In the genomic region with DNA sequence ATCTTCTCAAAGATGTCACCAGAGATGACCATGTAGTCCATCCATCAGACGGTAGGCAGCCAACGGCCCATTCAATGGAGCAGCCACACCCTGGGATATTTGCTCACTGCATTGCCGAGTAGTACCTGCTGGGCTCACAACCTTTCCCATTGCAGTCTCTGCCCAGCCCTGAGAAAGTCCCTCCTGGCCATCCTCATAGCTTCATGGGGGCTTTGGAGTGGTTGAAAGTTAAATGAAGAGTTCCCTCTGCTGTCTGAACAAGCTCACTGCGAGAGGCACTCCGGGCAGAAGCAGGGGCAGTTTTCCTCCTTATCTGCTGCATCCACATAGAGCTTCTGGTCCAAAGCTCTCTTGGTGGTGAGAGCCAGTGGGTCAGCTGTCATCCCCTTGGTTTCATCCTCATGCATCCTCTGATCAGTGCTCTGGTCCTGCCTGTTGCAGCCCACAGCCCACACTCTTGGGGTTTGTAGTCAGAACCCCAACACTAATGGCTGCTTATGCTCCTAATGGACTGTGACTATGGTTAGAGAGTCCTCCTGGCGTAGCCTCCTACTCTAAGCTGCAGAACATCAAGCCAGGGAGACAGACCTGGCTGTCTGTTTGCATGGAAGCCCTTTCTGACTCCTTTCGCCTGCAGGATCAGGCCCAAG, we compare ENCODE assay signal across 8 cellular contexts. TPM values are rescaled to one million over a fixed set of nuclear protein-coding genes. Genes with fewer than 3 reads are reported as not detected.
DNase-seq lines count a peak whose midpoint lies in the region; TF ChIP-seq lines count a peak whose summit lies in the region.

No MANE protein-coding gene starts in this region.

- H3K4me1 Mint-ChIP-seq in activated CD4-positive, alpha-beta T cell treated with anti-CD3 and anti-CD28 coated beads, Interleukin-2, amount 10 ng/mL, durations not matched to agents 7 days and 5 days, result peaks cover 60% of the 10 kb centered on the region

- no peak overlapping the region for H3K27ac ChIP-seq in SU-DHL-6 (ENCODE audit: low read depth, low read length)
- H3K27ac ChIP-seq in esophagus squamous epithelium, result no peak overlapping the region
- no peak overlapping the region for H3K27ac ChIP-seq in prostate gland

- H2AFZ ChIP-seq in SU-DHL-6 (ENCODE audit: low read depth, low read length, severe bottlenecking), result no peak overlapping the region

- H3K27ac Mint-ChIP-seq in activated CD4-positive, alpha-beta T cell treated with anti-CD3 and anti-CD28 coated beads, Interleukin-2, amount 10 ng/mL, durations not matched to agents 7 days and 5 days, result peak overlapping the region; percentile 96

- intact Hi-C loops in esophagus squamous epithelium (cut with DNase I) (loop anchor here (5.0 kb wide), 2 partner anchors 105 to 170 kb away; no protein-coding TSS in a partner anchor), prostate gland (cut with DNase I) (no loop called here)

- H3K4me1 ChIP-seq in esophagus squamous epithelium (peaks cover 0 to 45% (median 14%) of the 10 kb centered on the region in 3 donors), prostate gland (replicated peaks) (peaks cover 3% of the 10 kb centered on the region)

- H3K27me3 Mint-ChIP-seq in activated CD4-positive, alpha-beta T cell treated with anti-CD3 and anti-CD28 coated beads, Interleukin-2, amount 10 ng/mL, durations not matched to agents 7 days and 5 days, result no peaks in the 10 kb centered on the region

- no peaks in the 10 kb centered on the region for H3K9me3 ChIP-seq in SU-DHL-6 (ENCODE audit: insufficient read depth, low read length)
- H3K9me3 ChIP-seq in esophagus squamous epithelium, result no peaks in the 10 kb centered on the region
- H3K9me3 ChIP-seq in prostate gland, result no peaks in the 10 kb centered on the region

- POLR2A ChIA-PET in activated CD4-positive, alpha-beta T cell treated with anti-CD3 and anti-CD28 coated beads, Interleukin-2, amount 10 ng/mL, durations not matched to agents 7 days and 5 days (lab: Charles Lee), result no interaction called here

- peaks cover 28% of the 10 kb centered on the region for H3F3A ChIP-seq in SU-DHL-6 (ENCODE audit: insufficient read depth)

- no peak overlapping the region for H3K9ac ChIP-seq in SU-DHL-6 (ENCODE audit: low read length)

- 53 to 70% methylated on average over 6 to 7 of the region's 7 CpGs for WGBS in esophagus squamous epithelium, 2 donors
- 65% methylated on average over 7 of the region's 7 CpGs for WGBS in prostate gland

- peak; percentile 31 for DNase-seq in activated CD4-positive, alpha-beta T cell treated with anti-CD3 and anti-CD28 coated beads, Interleukin-2, amount 10 ng/mL, durations not matched to agents 7 days and 5 days
- no peak for DNase-seq in activated CD4-positive, alpha-beta T cell treated with anti-CD3 and anti-CD28 coated beads, Interleukin-2, amount 50 U/mL, for 48 hours
- DNase-seq in LoVo (ENCODE audit: low spot score) (peak; percentile 57), esophagus squamous epithelium (lab: John Stamatoyannopoulos, UW) (no peak), prostate gland (ENCODE audit: low spot score) (no peak)
- no peak for DNase-seq in activated effector memory CD4-positive, alpha-beta T cell treated with anti-CD3 and anti-CD28 coated beads, Interleukin-2, amount 50 U/mL, for 16 hours
- DNase-seq in activated CD4-positive, CD25-positive, alpha-beta regulatory T cell (lab: John Stamatoyannopoulos, UW), result no peak

- CTCF ChIA-PET in activated CD4-positive, alpha-beta T cell treated with anti-CD3 and anti-CD28 coated beads, Interleukin-2, amount 10 ng/mL, durations not matched to agents 7 days and 5 days (lab: Charles Lee), result interaction anchor here (0.5 to 3.1 kb wide), 34 partner anchors 8 to 507 kb away, joined by 3 to 26 read pairs (median 4); partner anchors contain the start of genes TEX48 and TNFSF8

- no peaks in the 10 kb centered on the region for H3K36me3 ChIP-seq in SU-DHL-6 (ENCODE audit: low read length)
- no peaks in the 10 kb centered on the region for H3K36me3 ChIP-seq in esophagus squamous epithelium
- H3K36me3 ChIP-seq in prostate gland, result no peaks in the 10 kb centered on the region

- peaks cover 11% of the 10 kb centered on the region for H3K9me3 Mint-ChIP-seq in activated CD4-positive, alpha-beta T cell treated with anti-CD3 and anti-CD28 coated beads, Interleukin-2, amount 10 ng/mL, durations not matched to agents 7 days and 5 days

- no peaks in the 10 kb centered on the region for H3K9me2 ChIP-seq in SU-DHL-6 (replicated peaks; ENCODE audit: insufficient read depth, low read length)

- peak; percentile 57 for TF ChIP-seq CTCF in SU-DHL-6 (IDR thresholded peaks at IDR 0.05; ENCODE audit: insufficient read depth, low read length, poor library complexity, severe bottlenecking)
- TF ChIP-seq CTCF in esophagus squamous epithelium (IDR thresholded peaks at IDR 0.05), result peak; percentile 33 to 63 (median 49)
- TF ChIP-seq CTCF in prostate gland (IDR thresholded peaks at IDR 0.05), result peak in 3 of 4 experiments; percentile 37 to 59 (median 59)

- H4K20me1 ChIP-seq in SU-DHL-6 (ENCODE audit: low read depth, low read length), result no peaks in the 10 kb centered on the region

- TF ChIP-seq POLR2A in esophagus squamous epithelium (IDR thresholded peaks at IDR 0.05) (no peak), prostate gland (IDR thresholded peaks at IDR 0.05) (no peak)

- no peaks in the 10 kb centered on the region for H3K79me2 ChIP-seq in SU-DHL-6 (ENCODE audit: insufficient read depth, low read length)

- peak overlapping the region; percentile 59 for H3K4me3 Mint-ChIP-seq in activated CD4-positive, alpha-beta T cell treated with anti-CD3 and anti-CD28 coated beads, Interleukin-2, amount 10 ng/mL, durations not matched to agents 7 days and 5 days

- H3K4me3 ChIP-seq in SU-DHL-6 (ENCODE audit: insufficient read depth, low read length, poor library complexity, severe bottlenecking) (no peak overlapping the region), esophagus squamous epithelium (no peak overlapping the region), prostate gland (no peak overlapping the region)

- no peak overlapping the region for H3K4me2 ChIP-seq in SU-DHL-6 (ENCODE audit: low read depth, low read length, poor library complexity, severe bottlenecking)

- H3K27me3 ChIP-seq in SU-DHL-6 (ENCODE audit: low read length) (no peaks in the 10 kb centered on the region), esophagus squamous epithelium (no peaks in the 10 kb centered on the region), prostate gland (replicated peaks; ENCODE audit: insufficient read depth) (no peaks in the 10 kb centered on the region)

- peaks cover 57% of the 10 kb centered on the region for H3K36me3 Mint-ChIP-seq in activated CD4-positive, alpha-beta T cell treated with anti-CD3 and anti-CD28 coated beads, Interleukin-2, amount 10 ng/mL, durations not matched to agents 7 days and 5 days (ENCODE audit: low read depth)

RNA-seq across cellular contexts. Expression of gene TNFSF8, which starts 23.3 kb away (rescaled TPM):
- total RNA-seq in activated CD4-positive, alpha-beta T cell treated with anti-CD3 and anti-CD28 coated beads, Interleukin-2, amount 10 ng/mL, durations not matched to agents 7 days and 5 days, result 10 to 100 TPM; 76.2 to 88.8 TPM
- total RNA-seq in esophagus squamous epithelium (1 to 10 TPM in 1 of 4 donors, under 1 TPM in 3; 0.21 to 6.5 (median 0.41) TPM), prostate gland (1 to 10 TPM in 1 of 2 donors, under 1 TPM in 1; 0.32 to 2.4 TPM)

Comparison
In these comparisons a context has a peak if more than half of its experiments do, and no peak if none do; other contexts are left out.
1. DNase-seq: peak in activated CD4-positive, alpha-beta T cell treated with anti-CD3 and anti-CD28 coated beads, Interleukin-2, amount 10 ng/mL, durations not matched to agents 7 days and 5 days (single experiment) and LoVo (single experiment); none in activated CD4-positive, alpha-beta T cell treated with anti-CD3 and anti-CD28 coated beads, Interleukin-2, amount 50 U/mL, for 48 hours (0 of 2), esophagus squamous epithelium (single experiment), prostate gland (single experiment), activated effector memory CD4-positive, alpha-beta T cell treated with anti-CD3 and anti-CD28 coated beads, Interleukin-2, amount 50 U/mL, for 16 hours (single experiment) and activated CD4-positive, CD25-positive, alpha-beta regulatory T cell (0 of 4).
2. RNA of gene TNFSF8, which starts 23.3 kb away (total RNA-seq): 76.2 to 88.8 TPM in activated CD4-positive, alpha-beta T cell treated with anti-CD3 and anti-CD28 coated beads, Interleukin-2, amount 10 ng/mL, durations not matched to agents 7 days and 5 days; 0.32 to 2.4 TPM in prostate gland and 0.21 to 6.5 TPM in esophagus squamous epithelium; every median in the first group is over 10 times any median in the second.
3. Peak in every context shown above with its lines, with median percentiles within 50 percentile points of each other: CTCF ChIP-seq.